ENCODE assay signal across 7 cellular contexts in the genomic region with DNA sequence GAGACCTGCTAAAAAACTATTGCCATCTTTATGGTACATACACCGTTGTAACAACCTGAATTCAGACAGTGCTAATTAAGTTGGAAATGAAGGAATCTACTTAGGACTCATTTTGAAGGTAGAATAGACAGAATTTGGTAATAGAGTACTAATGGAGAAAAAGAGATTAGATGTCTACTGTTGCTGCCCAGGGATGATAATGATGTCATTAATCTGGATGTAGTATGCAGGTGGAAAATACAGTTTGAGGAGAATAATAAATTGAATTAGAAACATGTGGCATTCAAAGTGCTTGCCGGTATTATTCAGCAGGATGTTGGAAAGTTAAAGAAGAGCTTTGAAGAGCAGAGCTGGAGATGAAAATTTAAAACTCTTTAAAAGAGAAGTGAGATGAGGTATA.
"Had no signal": no experiment of that assay in that cellular context is flagged by ENCODE, and none has a peak within 500 bp of the region (broad histone marks: within the 10 kb centered on the region; RNA-seq: fewer than 3 reads in every experiment).

No MANE protein-coding gene starts in this region.

- FAIRE-seq: HTR-8/SVneo, K562 had no signal

- ATAC-seq: K562 had no signal

- H3K4me3 ChIP-seq: K562 had no signal

- DNase-seq: IMR-90, KBM-7, KG1 had no signal

- H3K9me3 Mint-ChIP-seq: IgD-negative memory B cell had no signal

- H3K27me3 Mint-ChIP-seq: IgD-negative memory B cell had no signal

- H3K27ac ChIP-seq: HL-60 had no signal

- H3K27ac Mint-ChIP-seq: IgD-negative memory B cell had no signal

- H3K4me3 Mint-ChIP-seq: IgD-negative memory B cell had no signal
